1 cellular context compared by ENCODE assay signal in the genomic region with DNA sequence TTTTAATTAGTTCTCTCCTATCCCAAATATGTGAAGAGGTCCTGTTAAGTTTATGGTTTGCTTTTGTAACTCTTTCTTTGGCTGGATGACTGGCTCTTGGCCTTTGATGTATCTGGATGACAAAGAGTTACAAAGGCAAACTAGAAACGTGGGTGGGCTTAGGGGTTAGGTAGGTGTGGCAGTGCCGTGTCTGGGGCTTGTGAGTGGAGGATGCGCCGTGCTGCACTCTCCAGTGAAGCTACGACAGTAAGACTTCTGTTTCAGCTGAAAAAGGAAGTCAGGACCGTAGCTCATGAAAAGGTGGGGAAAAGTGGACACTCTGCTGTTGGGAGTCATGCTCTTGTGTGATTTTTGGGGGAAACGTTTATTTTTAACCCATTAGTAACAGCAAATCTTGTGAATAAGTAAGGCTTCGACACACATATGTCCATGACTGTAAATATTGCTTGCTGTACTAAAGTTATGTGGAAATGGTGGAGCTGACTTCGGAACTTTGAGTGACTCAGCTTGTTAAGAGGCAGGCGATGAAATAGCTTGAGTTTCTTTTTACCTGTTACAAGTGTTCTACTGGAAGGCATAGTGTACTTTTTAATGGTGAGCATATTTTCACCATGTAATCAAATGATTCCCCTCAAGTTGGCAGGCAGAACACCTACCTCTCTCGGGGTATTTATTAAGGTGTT.
TF ChIP-seq lines count a peak whose summit lies in the region.

No MANE protein-coding gene starts in this region.

TF ChIP-seq in HepG2, 621 proteins besides CTCF, POLR2A, EP300 and RAD21:
- TF ChIP-seq ZNF670 (CRISPR knock-in tag; IDR thresholded peaks at IDR 0.05; ENCODE audit: borderline replicate concordance), result no peak
- 0 out of 2 replicates have a peak, but pooled peaks have one; percentile 6 for TF ChIP-seq FOSL2 (CRISPR knock-in tag; IDR thresholded peaks at IDR 0.05)
- TF ChIP-seq NFE2L2 (IDR thresholded peaks at IDR 0.05; ENCODE audit: low read length), result peak; percentile 67; the same call in 1 of the 2 replicates
- TF ChIP-seq, protein P1, sequence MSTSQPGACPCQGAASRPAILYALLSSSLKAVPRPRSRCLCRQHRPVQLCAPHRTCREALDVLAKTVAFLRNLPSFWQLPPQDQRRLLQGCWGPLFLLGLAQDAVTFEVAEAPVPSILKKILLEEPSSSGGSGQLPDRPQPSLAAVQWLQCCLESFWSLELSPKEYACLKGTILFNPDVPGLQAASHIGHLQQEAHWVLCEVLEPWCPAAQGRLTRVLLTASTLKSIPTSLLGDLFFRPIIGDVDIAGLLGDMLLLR (CRISPR knock-in tag; IDR thresholded peaks at IDR 0.05), result no peak
- TF ChIP-seq MAFF (IDR thresholded peaks at IDR 0.05; ENCODE audit: low read depth, low read length), result peak; percentile 46
- TF ChIP-seq XRCC5 (optimal IDR thresholded peaks at IDR 0.05; ENCODE audit: low read length), result peak; percentile 21
- 0 out of 2 replicates have a peak, but pooled peaks have one; percentile 15 for TF ChIP-seq NFE2 (CRISPR knock-in tag; IDR thresholded peaks at IDR 0.05)
